Comparison of ENCODE assay signal across 10 cellular contexts in genomic region chr16:56589141-56590039, GRCh38. TPM values are rescaled to one million over a fixed set of nuclear protein-coding genes. Genes with fewer than 3 reads are reported as not detected.
DNase-seq lines count a peak whose midpoint lies in the region; ATAC-seq and TF ChIP-seq lines count a peak whose summit lies in the region.
"Had no signal": no experiment of that assay in that cellular context is flagged by ENCODE, and none has a peak within 500 bp of the region (broad histone marks: within the 10 kb centered on the region; RNA-seq: fewer than 3 reads in every experiment).

Gene MT3 (plus strand): TSS chr16:56589528. CDS start chr16:56589591, 63 bp downstream.

- H3F3A ChIP-seq in GM23248 (ENCODE audit: insufficient read depth) = no peaks in the 10 kb centered on the region

- H3K27ac ChIP-seq in GM23248 = no peak within 1 kb of the TSS
- H3K27ac ChIP-seq: PC-9 had no signal

- in situ Hi-C loops in GM23248 (cut with MboI) = no loop called here

- peaks cover 38% of the 10 kb centered on the region for H3K27me3 ChIP-seq in GM23248 (replicated peaks; ENCODE audit: insufficient read depth)

- no peaks in the 10 kb centered on the region for H3K9me2 ChIP-seq in GM23248 (ENCODE audit: insufficient read depth)

- peak within 1 kb of the TSS; percentile 76 for H3K4me2 ChIP-seq in GM23248 (ENCODE audit: unreplicated experiment)
- H3K4me2 ChIP-seq: PC-9 had no signal

- H3K9me3 ChIP-seq in GM23248 (ENCODE audit: low read depth) = no peaks in the 10 kb centered on the region

- TF ChIP-seq CTCF in cardiac fibroblast (IDR thresholded peaks at IDR 0.05; ENCODE audit: low read depth, low read length) = no peak

- H3K36me3 ChIP-seq in GM23248 (ENCODE audit: low read depth) = no peaks in the 10 kb centered on the region

- H3K4me3 ChIP-seq in GM23248 (peak within 1 kb of the TSS; percentile 67), cardiac fibroblast (replicated peaks in 1 of 2; ENCODE audit: low read depth in 2 of 2, low read length in 2 of 2) (peak within 1 kb of the TSS; percentile 19 to 41)
- H3K4me3 ChIP-seq: PC-9 had no signal

- peak; percentile 73 for ATAC-seq in stimulated activated naive CD8-positive, alpha-beta T cell treated with anti-CD3 and anti-CD28 coated beads, Interleukin-15, Interleukin-2, amounts not matched to agents 100 U/mL and 50 U/mL, for 24 hours
- ATAC-seq in GM21529 (IDR thresholded peaks at IDR 0.05; ENCODE audit: unreplicated experiment) = no peak
- ATAC-seq in GM18498 (IDR thresholded peaks at IDR 0.05; ENCODE audit: unreplicated experiment) = no peak

- no peak within 1 kb of the TSS for H3K9ac ChIP-seq in GM23248

- WGBS in GM23248 (ENCODE audit: low coverage in 1 of 2, low lambda C conversion rate in 2 of 2, missing lambda C conversion rate in 2 of 2), 2 experiments = 7 to 9% methylated on average over 58 to 71 of the region's 87 CpGs

- peak within 1 kb of the TSS; percentile 9; the same call in 1 of the 2 replicates for H2AFZ ChIP-seq in GM23248
- H2AFZ ChIP-seq: PC-9 had no signal

- H3K4me1 ChIP-seq in GM23248 (ENCODE audit: insufficient read depth) = no peaks in the 10 kb centered on the region

- no peaks in the 10 kb centered on the region for H4K20me1 ChIP-seq in GM23248 (ENCODE audit: insufficient read depth)

- DNase-seq in GM23248 = peak; percentile 53
- DNase-seq in NCI-H774 (lab: John Stamatoyannopoulos, UW) = peak; percentile 29
- peak in 1 of 2 donors; percentile 11 for DNase-seq in cardiac fibroblast (ENCODE audit: low read depth in 2 of 2)
- DNase-seq in left kidney (ENCODE audit: low read depth, low spot score) = peak; percentile 84
- DNase-seq in stimulated activated naive CD8-positive, alpha-beta T cell treated with anti-CD3 and anti-CD28 coated beads, Interleukin-15, Interleukin-2, amounts not matched to agents 100 U/mL and 50 U/mL, for 24 hours = peak; percentile 52
- no peak for DNase-seq in activated effector memory CD4-positive, alpha-beta T cell treated with anti-CD3 and anti-CD28 coated beads, Interleukin-2, amount 50 U/mL, for 16 hours

- no peaks in the 10 kb centered on the region for H3K79me2 ChIP-seq in GM23248 (ENCODE audit: insufficient read depth)

RNA-seq across cellular contexts. Expression of gene MT3, which starts in this region (rescaled TPM):
- total RNA-seq in GM23248 (2014; rRNA removed; shearing (Covaris generic)) = not detected in 2 replicates
- not detected in 2 replicates for polyA plus RNA-seq in GM23248 (2016; fragmentation: Nextera tagmentation; extraction: Ambion mirVana)
- total RNA-seq: PC-9, pulmonary artery endothelial cell had no signal

Comparison
In these comparisons a context has a peak if more than half of its experiments do, and no peak if none do; other contexts are left out.
1. Peak in DNase-seq, H3K4me3 ChIP-seq and H3K4me2 ChIP-seq in GM23248; RNA of the gene not detected or under 1 TPM.